ENCODE assay signal across 8 cellular contexts in the genomic region with DNA sequence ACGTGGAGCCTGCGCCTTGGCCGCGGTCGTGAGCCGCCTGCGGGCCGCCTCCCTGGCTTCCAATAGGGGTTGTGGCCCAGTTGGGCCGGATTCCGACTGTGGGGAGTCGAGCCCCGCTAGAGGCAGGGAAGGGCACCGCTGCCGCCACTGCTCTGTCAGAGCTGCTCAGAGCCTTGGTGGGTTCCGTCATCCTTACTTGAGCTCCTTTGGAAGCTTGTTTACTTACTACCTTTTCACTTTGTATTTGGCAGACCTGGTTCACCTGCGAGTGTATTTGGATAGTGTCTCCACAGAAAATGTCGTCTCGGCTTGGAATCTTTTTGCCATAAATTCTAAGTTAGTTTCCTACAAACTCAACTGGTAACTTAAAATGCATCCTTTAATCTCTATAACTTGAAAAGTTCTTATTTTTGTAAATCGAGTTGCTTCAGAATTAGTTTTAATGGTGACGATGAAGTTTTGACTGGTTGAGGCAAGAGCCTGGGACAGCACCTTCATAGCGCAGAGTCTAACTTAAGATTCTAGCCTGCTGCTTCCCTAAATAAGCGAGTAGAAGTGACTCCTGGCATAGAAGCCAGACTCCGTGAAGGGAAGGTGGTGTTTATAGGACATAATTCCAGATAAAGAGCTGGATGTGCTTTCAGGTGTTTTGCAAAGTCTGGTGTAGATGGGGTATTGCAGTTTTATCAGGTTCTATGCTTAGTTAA. TPM values are rescaled to one million over a fixed set of nuclear protein-coding genes. Genes with fewer than 3 reads are reported as not detected.
DNase-seq lines count a peak whose midpoint lies in the region; ATAC-seq and TF ChIP-seq lines count a peak whose summit lies in the region.

No MANE protein-coding gene starts in this region.

- 6% methylated on average over 20 of the region's 23 CpGs for WGBS in mesenchymal stem cell
- 2% methylated on average over 23 of the region's 23 CpGs for WGBS in urinary bladder

- H3K9me3 ChIP-seq in mesenchymal stem cell (ENCODE audit: control insufficient read depth, low read length) = no peaks in the 10 kb centered on the region

- peak overlapping the region; percentile 90 for H3K9ac ChIP-seq in mesenchymal stem cell (ENCODE audit: low read length)

- H3K4me1 ChIP-seq in mesenchymal stem cell (ENCODE audit: control insufficient read depth, insufficient read depth, low read depth, low read length) (peaks cover 13% of the 10 kb centered on the region), urinary bladder (ENCODE audit: insufficient read depth) (no peaks in the 10 kb centered on the region)

- H2BK15ac ChIP-seq in mesenchymal stem cell (ENCODE audit: low read depth, poor library complexity, severe bottlenecking) = peak overlapping the region; percentile 63

- H3K4me2 ChIP-seq in mesenchymal stem cell (ENCODE audit: low read length, poor library complexity, severe bottlenecking) = peak overlapping the region; percentile 86

- TF ChIP-seq CTCF in brain microvascular endothelial cell (IDR thresholded peaks at IDR 0.05; ENCODE audit: low read depth, low read length, missing control alignments) = no peak

- ATAC-seq in GM21528 (IDR thresholded peaks at IDR 0.05; ENCODE audit: low FRiP score, unreplicated experiment) = peak; percentile 29

- peaks cover 2% of the 10 kb centered on the region for H3K79me1 ChIP-seq in mesenchymal stem cell (replicated peaks; ENCODE audit: low read length, poor library complexity, severe bottlenecking)

- H3K27ac ChIP-seq in brain microvascular endothelial cell = peak overlapping the region; percentile 72
- peak overlapping the region; percentile 64 for H3K27ac ChIP-seq in mesenchymal stem cell (ENCODE audit: low read length, poor library complexity, severe bottlenecking)
- H3K27ac ChIP-seq in urinary bladder (ENCODE audit: low read depth) = peak overlapping the region; percentile 96

- H3K4me3 ChIP-seq in GM08714 (ENCODE audit: low read length) (peak overlapping the region; percentile 93), brain microvascular endothelial cell (ENCODE audit: low read depth, low read length) (peak overlapping the region; percentile 73), mesenchymal stem cell (ENCODE audit: insufficient read depth in 1 of 2, low read depth in 1 of 2, low read length in 2 of 2) (peak overlapping the region; percentile 83 to 96), urinary bladder (ENCODE audit: low read depth, low read length) (peak overlapping the region; percentile 56)

- H2BK5ac ChIP-seq in mesenchymal stem cell (ENCODE audit: low read depth, low read length, poor library complexity, severe bottlenecking) = peak overlapping the region; percentile 61

- peak overlapping the region; percentile 92 for H2AFZ ChIP-seq in mesenchymal stem cell (ENCODE audit: low read depth, low read length)

- H3K36me3 ChIP-seq in brain microvascular endothelial cell (replicated peaks) (no peaks in the 10 kb centered on the region), mesenchymal stem cell (ENCODE audit: control insufficient read depth in 1 of 2, insufficient read depth in 2 of 2, low read depth in 1 of 2, low read length in 2 of 2) (peaks cover 0 to 3% of the 10 kb centered on the region in 2 experiments), urinary bladder (ENCODE audit: insufficient read depth) (no peaks in the 10 kb centered on the region)

- no peaks in the 10 kb centered on the region for H3K27me3 ChIP-seq in brain microvascular endothelial cell (replicated peaks)
- H3K27me3 ChIP-seq in mesenchymal stem cell (ENCODE audit: control insufficient read depth in 1 of 2, insufficient read depth in 1 of 2, low read length in 2 of 2) = no peaks in the 10 kb centered on the region

- peak overlapping the region in 1 of 2 experiments; percentile 93 for H3K14ac ChIP-seq in mesenchymal stem cell (ENCODE audit: low read length in 2 of 2)

- H2AK5ac ChIP-seq in mesenchymal stem cell (ENCODE audit: low read length, severe bottlenecking) = no peak overlapping the region

- no peak overlapping the region for H2BK120ac ChIP-seq in mesenchymal stem cell (ENCODE audit: low read depth, low read length)

- in situ Hi-C loops in brain microvascular endothelial cell (cut with HindIII; ENCODE audit: low pct_ligation_motif_present, low sequenced_read_pairs) = no loop called here

- peak overlapping the region; percentile 75 to 84 for H3K4ac ChIP-seq in mesenchymal stem cell (ENCODE audit: low read depth in 1 of 2, low read length in 2 of 2)

- peak overlapping the region; percentile 66 for H4K91ac ChIP-seq in mesenchymal stem cell (ENCODE audit: low read length)

- H2BK12ac ChIP-seq in mesenchymal stem cell (ENCODE audit: low read length in 2 of 2) = peak overlapping the region in 1 of 2 experiments; percentile 14

- peak overlapping the region; percentile 77 to 94 for H3K18ac ChIP-seq in mesenchymal stem cell (ENCODE audit: low read depth in 1 of 2, low read length in 2 of 2)

- H4K8ac ChIP-seq in mesenchymal stem cell (ENCODE audit: low read length) = peak overlapping the region; percentile 87

- peak overlapping the region in 1 of 2 experiments; percentile 89 for H3K23ac ChIP-seq in mesenchymal stem cell (ENCODE audit: low read length in 2 of 2)

- DNase-seq in Kasumi-1 (lab: John Stamatoyannopoulos, UW) (peak; percentile 30 to 48), brain microvascular endothelial cell (no peak), mesenchymal stem cell (peak; percentile 35), NCI-H774 (lab: John Stamatoyannopoulos, UW) (no peak), cortex of kidney (lab: John Stamatoyannopoulos, UW) (no peak)

RNA-seq across cellular contexts. Expression of a gene that starts 0.8 kb away (rescaled TPM):
- 80.5 TPM for polyA plus RNA-seq in mesenchymal stem cell (2013, experiment 1 of 2)
- polyA plus RNA-seq in mesenchymal stem cell (2013, experiment 2 of 2) = 79.1 TPM
- total RNA-seq in urinary bladder = 34.1 TPM
- 58.7 TPM for polyA plus RNA-seq in urinary bladder

RNA-seq across cellular contexts. Expression of a gene that starts 41.7 kb away (rescaled TPM):
- polyA plus RNA-seq in mesenchymal stem cell (2013, experiment 1 of 2) = 13.1 TPM
- polyA plus RNA-seq in mesenchymal stem cell (2013, experiment 2 of 2) = 13.2 TPM
- 6.3 TPM for total RNA-seq in urinary bladder
- 13.7 TPM for polyA plus RNA-seq in urinary bladder

RNA-seq across cellular contexts. Expression of a gene that starts 48.6 kb away (rescaled TPM):
- polyA plus RNA-seq in mesenchymal stem cell (2013, experiment 1 of 2) = 4.1 TPM
- 3.9 TPM for polyA plus RNA-seq in mesenchymal stem cell (2013, experiment 2 of 2)
- total RNA-seq in urinary bladder = 6.7 TPM
- 9.7 TPM for polyA plus RNA-seq in urinary bladder

RNA-seq across cellular contexts. Expression of a gene that starts 58.6 kb away (rescaled TPM):
- 12.8 TPM for polyA plus RNA-seq in mesenchymal stem cell (2013, experiment 1 of 2)
- polyA plus RNA-seq in mesenchymal stem cell (2013, experiment 2 of 2) = 13.2 TPM
- total RNA-seq in urinary bladder = 11.1 TPM
- polyA plus RNA-seq in urinary bladder = 38.4 TPM

RNA-seq across cellular contexts. Expression of a gene that starts 59.1 kb away (rescaled TPM):
- 552 TPM for polyA plus RNA-seq in mesenchymal stem cell (2013, experiment 1 of 2)
- 568 TPM for polyA plus RNA-seq in mesenchymal stem cell (2013, experiment 2 of 2)
- total RNA-seq in urinary bladder = 308 TPM
- 451 TPM for polyA plus RNA-seq in urinary bladder

Comparison
In these comparisons a context has a peak if more than half of its experiments do, and no peak if none do; other contexts are left out.
1. DNase-seq: peak in Kasumi-1 (2 of 2) and mesenchymal stem cell (single experiment); none in brain microvascular endothelial cell (single experiment), NCI-H774 (single experiment) and cortex of kidney (single experiment).
2. Peak in every context shown above with its lines, with median percentiles within 50 percentile points of each other: H3K4me3 ChIP-seq and H3K27ac ChIP-seq.